In the genomic region with DNA sequence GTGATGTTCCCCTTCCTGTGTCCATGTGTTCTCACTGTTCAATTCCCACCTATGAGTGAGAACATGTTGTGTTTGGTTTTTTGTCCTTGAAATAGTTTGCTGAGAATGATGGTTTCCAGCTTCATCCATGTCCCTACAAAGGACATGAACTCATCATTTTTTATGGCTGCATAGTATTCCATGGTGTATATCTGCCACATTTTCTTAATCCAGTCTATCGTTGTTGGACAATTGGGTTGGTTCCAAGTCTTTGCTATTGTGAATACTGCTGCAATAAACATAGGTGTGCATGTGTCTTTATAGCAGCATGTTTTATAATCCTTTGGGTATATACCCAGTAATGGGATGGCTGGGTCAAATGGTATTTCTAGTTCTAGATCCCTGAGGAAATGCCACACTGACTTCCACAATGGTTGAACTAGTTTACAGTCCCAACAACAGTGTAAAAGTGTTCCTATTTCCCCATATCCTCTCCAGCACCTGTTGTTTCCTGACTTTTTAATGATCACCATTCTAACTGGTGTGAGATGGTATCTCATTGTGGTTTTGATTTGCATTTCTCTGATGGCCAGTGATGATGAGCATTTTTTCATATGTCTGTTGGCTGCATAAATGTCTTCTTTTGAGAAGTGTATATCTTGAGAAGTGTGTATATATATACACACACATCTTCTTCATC, we compare ENCODE assay signal across 3 cellular contexts.
DNase-seq lines count a peak whose midpoint lies in the region; ATAC-seq, FAIRE-seq and TF ChIP-seq lines count a peak whose summit lies in the region.
"Not testable (repeated sequence)": the region's sequence is repeated elsewhere in the genome, so short reads cannot be mapped to it uniquely, and the experiment has no call there.

No MANE protein-coding gene starts in this region.

- ATAC-seq in GM12878, K562: not testable (repeated sequence)

- intact Hi-C loops in GM12878 (cut with micrococcal nuclease; ENCODE audit: unreplicated experiment); K562 (cut with micrococcal nuclease): not testable (repeated sequence)

- CTCF ChIA-PET in HEK293 (lab: Yijun Ruan, JAX); K562 (lab: Yijun Ruan, JAX; ENCODE audit: low intra/inter-chr PET ratio): not testable (repeated sequence)
- CTCF ChIA-PET in GM12878 (lab: Yijun Ruan, JAX) = interaction anchor here (0.6 kb wide), 1 partner anchor 14 kb away, joined by 3 read pairs; no protein-coding TSS in a partner anchor

- H3K79me2 ChIP-seq in GM12878 (ENCODE audit: control insufficient read depth, insufficient read depth, low read length); K562 (ENCODE audit: control insufficient read depth, insufficient read depth, low read length): not testable (repeated sequence)

- TF ChIP-seq EP300 in GM12878 (IDR thresholded peaks at IDR 0.05; ENCODE audit: borderline replicate concordance in 1 of 2, control insufficient read depth in 1 of 2, low read depth in 2 of 2, low read length in 2 of 2); K562 (IDR thresholded peaks at IDR 0.05; ENCODE audit: low read length): not testable (repeated sequence)

- H3K27ac ChIP-seq in HEK293 (ENCODE audit: extremely low read depth, low read depth, low read length); GM12878 (ENCODE audit: control insufficient read depth, insufficient read depth); K562 (ENCODE audit: extremely low read depth, low read depth, low read length): not testable (repeated sequence)

- BruUV-seq in GM12878 (replicated peaks; lab: Mats Ljungman, UMichigan) = TSS peak; percentile 3
- BruUV-seq in K562 (replicated peaks; lab: Mats Ljungman, UMichigan) = not testable (repeated sequence)

- not testable (repeated sequence) for H3K9ac ChIP-seq in GM12878 (ENCODE audit: control insufficient read depth, insufficient read depth, low read length); K562 (ENCODE audit: insufficient read depth in 1 of 2, low read depth in 2 of 2, low read length in 2 of 2)

- SMC1A ChIA-PET in GM12878 (lab: Charles Lee; ENCODE audit: uncharacterized antibody, unreplicated experiment) = not testable (repeated sequence)

- 100% methylated on average over 1 of the region's 1 CpG for WGBS in GM12878 (ENCODE audit: insufficient coverage, insufficient replicate concordance, low lambda C conversion rate, missing lambda C conversion rate)
- WGBS in K562 (ENCODE audit: insufficient coverage, low coverage, missing lambda C conversion rate) = 89% methylated on average over 1 of the region's 1 CpG

- in situ Hi-C loops in GM12878 (cut with MboI); K562 (cut with MboI): not testable (repeated sequence)

- H3K9me3 ChIP-seq in HEK293 (ENCODE audit: control insufficient read depth, insufficient read depth, low read depth, low read length); GM12878 (replicated peaks; ENCODE audit: control insufficient read depth, insufficient read depth, low read length); K562 (replicated peaks; ENCODE audit: control insufficient read depth, insufficient read depth, low read depth, low read length): not testable (repeated sequence)

- not testable (repeated sequence) for H3K9me1 ChIP-seq in K562 (ENCODE audit: control insufficient read depth, insufficient read depth, low read length)

- H2AFZ ChIP-seq in GM12878 (ENCODE audit: control insufficient read depth, low read depth, low read length); K562 (ENCODE audit: low read depth, low read length): not testable (repeated sequence)

- H3K27me3 ChIP-seq in GM12878 (replicated peaks in 1 of 2; ENCODE audit: control insufficient read depth in 2 of 2, insufficient read depth in 2 of 2, low read length in 1 of 2); K562 (ENCODE audit: control insufficient read depth in 2 of 2, insufficient read depth in 2 of 2, low read length in 2 of 2): not testable (repeated sequence)

- POLR2A ChIA-PET in HEK293 (lab: Yijun Ruan, JAX); GM12878 (lab: Charles Lee); K562 (lab: Yijun Ruan, JAX): not testable (repeated sequence)

- TF ChIP-seq POLR2A in GM12878 (IDR thresholded peaks at IDR 0.05; ENCODE audit: low read depth, low read length); K562 (conservative IDR thresholded peaks at IDR 0.05): not testable (repeated sequence)

- not testable (repeated sequence) for H3K36me3 ChIP-seq in HEK293 (ENCODE audit: control insufficient read depth in 2 of 2, insufficient read depth in 1 of 2, low read length in 2 of 2); GM12878 (ENCODE audit: control insufficient read depth in 2 of 2, insufficient read depth in 2 of 2, low read length in 1 of 2)
- peaks cover 15% of the 10 kb centered on the region; the same call in 1 of the 3 replicates for H3K36me3 ChIP-seq in K562 (ENCODE audit: control insufficient read depth, insufficient read depth, low read length)

- RAD21 ChIA-PET in GM12878 (lab: Charles Lee; ENCODE audit: unreplicated experiment) = not testable (repeated sequence)

- not testable (repeated sequence) for H3K4me3 ChIP-seq in HEK293 (ENCODE audit: low read depth, low read length); GM12878; K562

- not testable (repeated sequence) for TF ChIP-seq CTCF in HEK293 (tag by site-specific recombination; IDR thresholded peaks at IDR 0.05); GM12878 (IDR thresholded peaks at IDR 0.05 in 2 of 3, conservative IDR thresholded peaks at IDR 0.05 in 1 of 3; ENCODE audit: control insufficient read depth in 2 of 3, extremely low read depth in 1 of 3, insufficient read depth in 1 of 3, low read depth in 3 of 3, low read length in 3 of 3); K562 (IDR thresholded peaks at IDR 0.05 in 2 of 3, conservative IDR thresholded peaks at IDR 0.05 in 1 of 3; ENCODE audit: insufficient read depth in 2 of 3, low read depth in 1 of 3, low read length in 3 of 3)

- FAIRE-seq in GM12878 (lab: Jason Lieb, UNC); K562 (lab: Jason Lieb, UNC): not testable (repeated sequence)

- not testable (repeated sequence) for H3K4me2 ChIP-seq in GM12878 (ENCODE audit: control insufficient read depth, insufficient read depth); K562 (ENCODE audit: insufficient read depth, low read length)

- H4K20me1 ChIP-seq in GM12878 (ENCODE audit: control insufficient read depth, insufficient read depth); K562 (replicated peaks; ENCODE audit: control insufficient read depth, insufficient read depth, low read length): not testable (repeated sequence)

- TF ChIP-seq RAD21 in GM12878 (IDR thresholded peaks at IDR 0.05; ENCODE audit: insufficient read depth, low read depth, low read length); K562 (CRISPR knock-in tag; conservative IDR thresholded peaks at IDR 0.05 in 1 of 2, IDR thresholded peaks at IDR 0.05 in 1 of 2): not testable (repeated sequence)

- H3K4me1 ChIP-seq in HEK293 (ENCODE audit: control insufficient read depth, insufficient read depth, low read length); GM12878 (ENCODE audit: control insufficient read depth, insufficient read depth, low read length); K562 (replicated peaks in 1 of 2; ENCODE audit: control insufficient read depth in 2 of 2, insufficient read depth in 2 of 2, low read length in 2 of 2): not testable (repeated sequence)

- not testable (repeated sequence) for DNase-seq in GM12878 (ENCODE audit: low read depth, low spot score); K562 (ENCODE audit: extremely low read depth in 1 of 4, low spot score in 3 of 4)

TF ChIP-seq in HEK293, 187 proteins besides CTCF, POLR2A, EP300 and RAD21:
- TF ChIP-seq ZNF184 (tag by site-specific recombination; IDR thresholded peaks at IDR 0.05) = peak; percentile 92
- peak; percentile 50; the same call in 1 of the 2 replicates for TF ChIP-seq ZNF146 (tag by site-specific recombination; IDR thresholded peaks at IDR 0.05)

TF ChIP-seq in K562, 482 proteins besides CTCF, POLR2A, EP300 and RAD21:
- TF ChIP-seq ZNF184 (CRISPR knock-in tag; IDR thresholded peaks at IDR 0.05) = peak; percentile 70
- TF ChIP-seq ZNF146 (CRISPR knock-in tag; IDR thresholded peaks at IDR 0.05; ENCODE audit: unreplicated experiment) = peak; percentile 63
